Comparison of ENCODE assay signal across 18 cellular contexts in the genomic region with DNA sequence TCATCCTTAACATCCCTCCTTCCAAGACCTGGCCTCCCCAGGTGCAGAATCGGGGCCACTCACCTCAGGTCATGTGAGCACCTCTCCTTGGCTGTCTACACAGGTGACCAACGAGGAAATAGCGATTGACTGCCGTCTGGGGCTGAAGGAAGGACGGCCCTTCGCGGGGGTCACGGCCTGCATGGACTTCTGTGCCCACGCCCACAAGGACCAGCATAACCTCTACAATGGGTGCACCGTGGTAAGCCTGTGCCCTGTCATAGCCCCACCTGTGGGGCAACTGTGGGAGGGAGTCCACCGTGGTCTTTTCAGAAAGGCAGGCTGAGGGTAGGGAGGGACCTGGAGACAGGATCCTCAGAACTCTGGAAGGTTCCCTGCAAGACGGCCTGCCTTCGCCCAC. TPM values are rescaled to one million over a fixed set of nuclear protein-coding genes. Genes with fewer than 3 reads are reported as not detected.
DNase-seq lines count a peak whose midpoint lies in the region; ATAC-seq and TF ChIP-seq lines count a peak whose summit lies in the region.
"Had no signal": no experiment of that assay in that cellular context is flagged by ENCODE, and none has a peak within 500 bp of the region (broad histone marks: within the 10 kb centered on the region; RNA-seq: fewer than 3 reads in every experiment).

No MANE protein-coding gene starts in this region.

- H3K27ac Mint-ChIP-seq in CD4-positive, CD25-positive, alpha-beta regulatory T cell, result peak overlapping the region in 2 of 3 donors; percentile 72 to 86
- no peak overlapping the region for H3K27ac Mint-ChIP-seq in activated CD8-positive, alpha-beta memory T cell treated with anti-CD3 and anti-CD28 coated beads, Interleukin-2, amount 10 ng/mL, durations not matched to agents 7 days and 5 days
- peak overlapping the region; percentile 70 for H3K27ac Mint-ChIP-seq in stimulated activated effector memory CD8-positive, alpha-beta T cell treated with anti-CD3 and anti-CD28 coated beads, Interleukin-12 subunit alpha, Interleukin-12 subunit beta, amount 100 ng/mL, for 72 hours
- H3K27ac Mint-ChIP-seq: HFFc6 had no signal

- CTCF ChIA-PET in activated CD8-positive, alpha-beta memory T cell treated with anti-CD3 and anti-CD28 coated beads, Interleukin-2, amount 10 ng/mL, durations not matched to agents 7 days and 5 days (lab: Charles Lee), result no interaction called here

- H3K9me3 ChIP-seq in CD4-positive, CD25-positive, alpha-beta regulatory T cell (ENCODE audit: control insufficient read depth in 2 of 2, low read length in 2 of 2), result no peaks in the 10 kb centered on the region
- H3K9me3 ChIP-seq: A549, BE2C had no signal

- H3K4me1 ChIP-seq in CD4-positive, CD25-positive, alpha-beta regulatory T cell (ENCODE audit: control insufficient read depth, insufficient read depth, low read length, poor library complexity, severe bottlenecking), result no peaks in the 10 kb centered on the region
- H3K4me1 ChIP-seq: A549, BE2C had no signal

- peaks cover 68% of the 10 kb centered on the region for H3K36me3 ChIP-seq in CD4-positive, CD25-positive, alpha-beta regulatory T cell (ENCODE audit: control insufficient read depth, insufficient read depth, low read length)

- no peak overlapping the region for H3K27ac ChIP-seq in CD4-positive, CD25-positive, alpha-beta regulatory T cell (ENCODE audit: insufficient read depth, low read length, poor library complexity, severe bottlenecking)
- H3K27ac ChIP-seq in cingulate gyrus (ENCODE audit: low read depth, low read length), result peak overlapping the region; percentile 90
- H3K27ac ChIP-seq: A549, C4-2B had no signal

- peaks cover 49% of the 10 kb centered on the region for H3K36me3 Mint-ChIP-seq in CD4-positive, CD25-positive, alpha-beta regulatory T cell
- peaks cover 6% of the 10 kb centered on the region for H3K36me3 Mint-ChIP-seq in activated CD8-positive, alpha-beta memory T cell treated with anti-CD3 and anti-CD28 coated beads, Interleukin-2, amount 10 ng/mL, durations not matched to agents 7 days and 5 days
- H3K36me3 Mint-ChIP-seq in stimulated activated effector memory CD8-positive, alpha-beta T cell treated with anti-CD3 and anti-CD28 coated beads, Interleukin-12 subunit alpha, Interleukin-12 subunit beta, amount 100 ng/mL, for 72 hours, result peaks cover 83% of the 10 kb centered on the region

- ATAC-seq in CD4-positive, CD25-positive, alpha-beta regulatory T cell (ENCODE audit: low read depth in 2 of 2), result no peak
- ATAC-seq in activated CD8-positive, alpha-beta memory T cell treated with anti-CD3 and anti-CD28 coated beads, Interleukin-2, amount 10 ng/mL, durations not matched to agents 7 days and 5 days, result no peak
- ATAC-seq in stimulated activated effector memory CD8-positive, alpha-beta T cell treated with anti-CD3 and anti-CD28 coated beads, Interleukin-12 subunit alpha, Interleukin-12 subunit beta, amount 100 ng/mL, for 72 hours, result no peak
- no peak for ATAC-seq in HG03095 (IDR thresholded peaks at IDR 0.05; ENCODE audit: unreplicated experiment)
- no peak for ATAC-seq in SK-N-SH treated with all-trans-retinoic acid at 6 μM for 48 hours
- ATAC-seq: A549; CD8-positive, alpha-beta T cell; HepG2 had no signal

- no peak overlapping the region for H3K4me3 Mint-ChIP-seq in CD4-positive, CD25-positive, alpha-beta regulatory T cell
- no peak overlapping the region for H3K4me3 Mint-ChIP-seq in activated CD8-positive, alpha-beta memory T cell treated with anti-CD3 and anti-CD28 coated beads, Interleukin-2, amount 10 ng/mL, durations not matched to agents 7 days and 5 days
- H3K4me3 Mint-ChIP-seq in stimulated activated effector memory CD8-positive, alpha-beta T cell treated with anti-CD3 and anti-CD28 coated beads, Interleukin-12 subunit alpha, Interleukin-12 subunit beta, amount 100 ng/mL, for 72 hours, result no peak overlapping the region
- H3K4me3 Mint-ChIP-seq: CD8-positive, alpha-beta T cell; HFFc6 had no signal

- H3K4me1 Mint-ChIP-seq in CD4-positive, CD25-positive, alpha-beta regulatory T cell, result peaks cover 0 to 3% (median 0%) of the 10 kb centered on the region in 4 donors
- H3K4me1 Mint-ChIP-seq in activated CD8-positive, alpha-beta memory T cell treated with anti-CD3 and anti-CD28 coated beads, Interleukin-2, amount 10 ng/mL, durations not matched to agents 7 days and 5 days, result no peaks in the 10 kb centered on the region
- H3K4me1 Mint-ChIP-seq in stimulated activated effector memory CD8-positive, alpha-beta T cell treated with anti-CD3 and anti-CD28 coated beads, Interleukin-12 subunit alpha, Interleukin-12 subunit beta, amount 100 ng/mL, for 72 hours, result peaks cover 5% of the 10 kb centered on the region

- H3K9me3 Mint-ChIP-seq in CD4-positive, CD25-positive, alpha-beta regulatory T cell, result no peaks in the 10 kb centered on the region
- no peaks in the 10 kb centered on the region for H3K9me3 Mint-ChIP-seq in activated CD8-positive, alpha-beta memory T cell treated with anti-CD3 and anti-CD28 coated beads, Interleukin-2, amount 10 ng/mL, durations not matched to agents 7 days and 5 days (ENCODE audit: low read depth)
- no peaks in the 10 kb centered on the region for H3K9me3 Mint-ChIP-seq in stimulated activated effector memory CD8-positive, alpha-beta T cell treated with anti-CD3 and anti-CD28 coated beads, Interleukin-12 subunit alpha, Interleukin-12 subunit beta, amount 100 ng/mL, for 72 hours
- H3K9me3 Mint-ChIP-seq: CD8-positive, alpha-beta T cell; HFFc6 had no signal

- no peak for DNase-seq in CD4-positive, CD25-positive, alpha-beta regulatory T cell
- DNase-seq in activated CD8-positive, alpha-beta memory T cell treated with anti-CD3 and anti-CD28 coated beads, Interleukin-2, amount 10 ng/mL, durations not matched to agents 7 days and 5 days, result peak; percentile 33
- no peak for DNase-seq in stimulated activated effector memory CD8-positive, alpha-beta T cell treated with anti-CD3 and anti-CD28 coated beads, Interleukin-12 subunit alpha, Interleukin-12 subunit beta, amount 100 ng/mL, for 72 hours (ENCODE audit: low spot score in 2 of 2)
- DNase-seq in NCI-H128 (lab: John Stamatoyannopoulos, UW; ENCODE audit: unreplicated experiment), result no peak
- DNase-seq: BE2C; CD8-positive, alpha-beta T cell; COR-L47; DMS153; DMS79 treated with DMSO at 0.1 percent for 48 hours; GDM1; HCEC 1CT; HFFc6 had no signal

- no peaks in the 10 kb centered on the region for H3K27me3 ChIP-seq in CD4-positive, CD25-positive, alpha-beta regulatory T cell (ENCODE audit: control insufficient read depth, insufficient read depth, low read length)
- H3K27me3 ChIP-seq: BE2C had no signal

- no peaks in the 10 kb centered on the region for H3K27me3 Mint-ChIP-seq in CD4-positive, CD25-positive, alpha-beta regulatory T cell
- no peaks in the 10 kb centered on the region for H3K27me3 Mint-ChIP-seq in activated CD8-positive, alpha-beta memory T cell treated with anti-CD3 and anti-CD28 coated beads, Interleukin-2, amount 10 ng/mL, durations not matched to agents 7 days and 5 days

- no peak overlapping the region for H3K4me3 ChIP-seq in CD4-positive, CD25-positive, alpha-beta regulatory T cell (ENCODE audit: low read depth, low read length)
- H3K4me3 ChIP-seq: A549 had no signal

TF ChIP-seq in SK-N-SH treated with all-trans-retinoic acid at 6 μM for 48 hours, 23 proteins besides CTCF, POLR2A, EP300 and RAD21 (continues in another document):
- TF ChIP-seq ARNTL (CRISPR knock-in tag; IDR thresholded peaks at IDR 0.05; ENCODE audit: borderline replicate concordance, low read depth), result no peak
- TF ChIP-seq ZNF565 (CRISPR knock-in tag; conservative IDR thresholded peaks at IDR 0.05; ENCODE audit: low read depth), result no peak
- no peak for TF ChIP-seq OSR1 (CRISPR knock-in tag; IDR thresholded peaks at IDR 0.05)
- no peak for TF ChIP-seq ZNF8 (CRISPR knock-in tag; IDR thresholded peaks at IDR 0.05)
- no peak for TF ChIP-seq TOX (CRISPR knock-in tag; IDR thresholded peaks at IDR 0.05; ENCODE audit: borderline replicate concordance)
- no peak for TF ChIP-seq ZNF70 (CRISPR knock-in tag; IDR thresholded peaks at IDR 0.05)
- no peak for TF ChIP-seq GLIS3 (CRISPR knock-in tag; IDR thresholded peaks at IDR 0.05)
- no peak for TF ChIP-seq ZFP30 (CRISPR knock-in tag; IDR thresholded peaks at IDR 0.05)
- no peak for TF ChIP-seq PPARA (CRISPR knock-in tag; IDR thresholded peaks at IDR 0.05; ENCODE audit: borderline replicate concordance)
- TF ChIP-seq ESRRG (CRISPR knock-in tag; IDR thresholded peaks at IDR 0.05), result no peak
- TF ChIP-seq SNAI2 (CRISPR knock-in tag; IDR thresholded peaks at IDR 0.05), result no peak
- no peak for TF ChIP-seq ZFP3 (CRISPR knock-in tag; IDR thresholded peaks at IDR 0.05)
- TF ChIP-seq, protein P1, sequence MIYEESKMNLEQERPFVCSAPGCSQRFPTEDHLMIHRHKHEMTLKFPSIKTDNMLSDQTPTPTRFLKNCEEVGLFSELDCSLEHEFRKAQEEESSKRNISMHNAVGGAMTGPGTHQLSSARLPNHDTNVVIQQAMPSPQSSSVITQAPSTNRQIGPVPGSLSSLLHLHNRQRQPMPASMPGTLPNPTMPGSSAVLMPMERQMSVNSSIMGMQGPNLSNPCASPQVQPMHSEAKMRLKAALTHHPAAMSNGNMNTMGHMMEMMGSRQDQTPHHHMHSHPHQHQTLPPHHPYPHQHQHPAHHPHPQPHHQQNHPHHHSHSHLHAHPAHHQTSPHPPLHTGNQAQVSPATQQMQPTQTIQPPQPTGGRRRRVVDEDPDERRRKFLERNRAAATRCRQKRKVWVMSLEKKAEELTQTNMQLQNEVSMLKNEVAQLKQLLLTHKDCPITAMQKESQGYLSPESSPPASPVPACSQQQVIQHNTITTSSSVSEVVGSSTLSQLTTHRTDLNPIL (CRISPR knock-in tag; IDR thresholded peaks at IDR 0.05; ENCODE audit: low read depth), result no peak
- TF ChIP-seq ISL1 (CRISPR knock-in tag; IDR thresholded peaks at IDR 0.05), result no peak

RNA-seq across cellular contexts. Expression of gene BOLA3, which starts 54.3 kb away (rescaled TPM):
- total RNA-seq in CD4-positive, CD25-positive, alpha-beta regulatory T cell, result 12.1 TPM
- polyA plus RNA-seq in CD4-positive, CD25-positive, alpha-beta regulatory T cell, result 10 to 100 TPM; 60.4 to 76.4 (median 67.3) TPM
- total RNA-seq in activated CD8-positive, alpha-beta memory T cell treated with anti-CD3 and anti-CD28 coated beads, Interleukin-2, amount 10 ng/mL, durations not matched to agents 7 days and 5 days, result 10 to 100 TPM; 69.5 to 76.1 TPM
